8 cellular contexts compared by ENCODE assay signal in the genomic region with DNA sequence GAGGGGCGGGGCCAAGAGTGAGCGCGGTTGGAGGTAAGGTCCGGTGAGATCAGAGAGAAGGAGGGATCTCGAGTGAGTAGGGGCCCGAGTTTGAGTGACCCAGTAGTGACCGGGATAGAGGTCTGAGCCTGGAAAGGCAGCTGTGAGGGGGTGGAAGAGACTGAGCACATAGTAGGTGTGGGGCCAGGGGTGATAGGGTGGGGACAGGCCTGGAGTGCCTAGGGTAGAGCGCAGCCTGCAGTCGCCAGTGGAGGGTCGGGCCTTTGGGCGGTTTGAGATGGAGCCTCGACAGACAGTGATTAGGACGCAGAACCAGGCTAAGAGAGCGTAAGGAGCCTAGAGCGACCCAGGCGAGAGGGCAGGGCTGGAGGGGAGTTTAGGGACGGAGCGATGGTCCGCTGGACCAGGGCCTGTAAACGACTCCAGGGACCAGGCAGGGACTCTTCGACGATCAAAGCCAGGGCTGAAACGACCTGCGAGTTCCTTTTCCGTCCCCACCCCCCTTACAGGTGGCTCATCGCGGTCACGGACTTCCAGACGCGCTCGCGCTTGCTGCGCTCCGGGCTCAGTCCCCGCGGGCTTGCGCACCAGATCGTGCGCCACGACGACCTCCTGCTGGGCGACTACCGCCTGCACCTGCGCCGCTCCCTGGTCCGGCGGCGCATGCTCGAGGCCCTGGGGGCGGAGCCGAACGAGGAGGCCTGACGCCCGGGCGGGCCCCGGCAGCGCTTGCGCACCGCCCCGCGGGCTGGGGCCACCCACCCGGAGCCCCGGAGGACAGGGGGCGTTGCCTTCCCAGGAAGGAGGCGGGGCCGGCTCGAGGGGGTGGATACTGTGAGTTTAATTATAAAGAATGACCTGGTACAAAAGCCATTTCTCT. TPM values are rescaled to one million over a fixed set of nuclear protein-coding genes. Genes with fewer than 3 reads are reported as not detected.
DNase-seq lines count a peak whose midpoint lies in the region; ATAC-seq, FAIRE-seq and TF ChIP-seq lines count a peak whose summit lies in the region.

No MANE protein-coding gene starts in this region.

- H3K27ac Mint-ChIP-seq in naive thymus-derived CD8-positive, alpha-beta T cell: peak overlapping the region; percentile 35 to 99 (median 93)
- peak overlapping the region; percentile 86 for H3K27ac Mint-ChIP-seq in stimulated activated naive CD8-positive, alpha-beta T cell treated with anti-CD3 and anti-CD28 coated beads, Interleukin-15, Interleukin-2, amounts not matched to agents 100 ng/mL and 50 ng/mL, for 24 hours

- POLR2A ChIA-PET in naive thymus-derived CD8-positive, alpha-beta T cell (lab: Charles Lee): interaction anchor here (0.7 to 1.2 kb wide), 3 partner anchors 9 to 259 kb away, joined by 3 to 7 read pairs (median 3); no protein-coding TSS in a partner anchor

- ATAC-seq in esophagus mucosa: peak; percentile 54
- ATAC-seq in naive thymus-derived CD8-positive, alpha-beta T cell: peak; percentile 38 to 69
- no peak for ATAC-seq in GM21390 (IDR thresholded peaks at IDR 0.05; ENCODE audit: unreplicated experiment)

- H3K4me1 Mint-ChIP-seq in naive thymus-derived CD8-positive, alpha-beta T cell: peaks cover 14 to 23% (median 17%) of the 10 kb centered on the region in 4 donors
- peaks cover 18% of the 10 kb centered on the region for H3K4me1 Mint-ChIP-seq in stimulated activated naive CD8-positive, alpha-beta T cell treated with anti-CD3 and anti-CD28 coated beads, Interleukin-15, Interleukin-2, amounts not matched to agents 100 ng/mL and 50 ng/mL, for 24 hours (ENCODE audit: low read depth)

- DNase-seq in EH (ENCODE audit: low read depth) (peak; percentile 79), NCI-H2196 (lab: John Stamatoyannopoulos, UW; ENCODE audit: unreplicated experiment) (peak; percentile 98), GM12891 (ENCODE audit: insufficient read length, low spot score) (no peak)
- DNase-seq in activated CD8-positive, alpha-beta memory T cell treated with anti-CD3 and anti-CD28 coated beads for 48 hours (ENCODE audit: low read depth in 2 of 3, low spot score in 2 of 3): peak; percentile 18 to 70 (median 40)
- peak; percentile 32 to 88 (median 78) for DNase-seq in naive thymus-derived CD8-positive, alpha-beta T cell

- no peak for FAIRE-seq in GM12891 (lab: Jason Lieb, UNC)

- H3K4me3 Mint-ChIP-seq in naive thymus-derived CD8-positive, alpha-beta T cell: peak overlapping the region; percentile 83 to 94 (median 86)
- H3K4me3 Mint-ChIP-seq in stimulated activated naive CD8-positive, alpha-beta T cell treated with anti-CD3 and anti-CD28 coated beads, Interleukin-15, Interleukin-2, amounts not matched to agents 100 ng/mL and 50 ng/mL, for 24 hours: peak overlapping the region; percentile 83

- no peak for TF ChIP-seq POLR2A in GM12891 (IDR thresholded peaks at IDR 0.05; ENCODE audit: low read depth, low read length)

- H3K36me3 Mint-ChIP-seq in naive thymus-derived CD8-positive, alpha-beta T cell: peaks cover 0 to 9% (median 3%) of the 10 kb centered on the region in 3 donors
- H3K36me3 Mint-ChIP-seq in stimulated activated naive CD8-positive, alpha-beta T cell treated with anti-CD3 and anti-CD28 coated beads, Interleukin-15, Interleukin-2, amounts not matched to agents 100 ng/mL and 50 ng/mL, for 24 hours (ENCODE audit: low read depth): no peaks in the 10 kb centered on the region

- peaks cover 35 to 85% (median 58%) of the 10 kb centered on the region in 5 donors for H3K27me3 Mint-ChIP-seq in naive thymus-derived CD8-positive, alpha-beta T cell
- peaks cover 63% of the 10 kb centered on the region for H3K27me3 Mint-ChIP-seq in stimulated activated naive CD8-positive, alpha-beta T cell treated with anti-CD3 and anti-CD28 coated beads, Interleukin-15, Interleukin-2, amounts not matched to agents 100 ng/mL and 50 ng/mL, for 24 hours

- H3K9me3 Mint-ChIP-seq in naive thymus-derived CD8-positive, alpha-beta T cell: peaks cover 0 to 36% (median 9%) of the 10 kb centered on the region in 9 donors
- H3K9me3 Mint-ChIP-seq in stimulated activated naive CD8-positive, alpha-beta T cell treated with anti-CD3 and anti-CD28 coated beads, Interleukin-15, Interleukin-2, amounts not matched to agents 100 ng/mL and 50 ng/mL, for 24 hours: peaks cover 6% of the 10 kb centered on the region

TF ChIP-seq in GM12891, 5 proteins besides CTCF, POLR2A, EP300 and RAD21:
- TF ChIP-seq TAF1 (IDR thresholded peaks at IDR 0.05; ENCODE audit: low read depth, low read length) (no peak), SPI1 (IDR thresholded peaks at IDR 0.05; ENCODE audit: low read depth, low read length) (no peak), POU2F2 (IDR thresholded peaks at IDR 0.05; ENCODE audit: low read depth, low read length) (no peak), PAX5 (IDR thresholded peaks at IDR 0.05; ENCODE audit: insufficient read depth, low read length, severe bottlenecking) (no peak), POLR2AphosphoS5 (IDR thresholded peaks at IDR 0.05; ENCODE audit: low read depth, low read length) (no peak)

RNA-seq across cellular contexts. Expression of gene C19orf81, which starts 9.4 kb away (rescaled TPM):
- not detected for total RNA-seq in esophagus mucosa
- 1 to 10 TPM; 1.9 to 2.4 TPM for total RNA-seq in naive thymus-derived CD8-positive, alpha-beta T cell
- polyA plus RNA-seq in naive thymus-derived CD8-positive, alpha-beta T cell: 1 to 10 TPM; 1.2 to 5.3 (median 1.8) TPM
- polyA plus RNA-seq in GM12891 (2012; ENCODE audit: low read depth, missing spikeins): not detected

RNA-seq across cellular contexts. Expression of gene SYT3, which starts 19.0 kb away (rescaled TPM):
- total RNA-seq in esophagus mucosa: not detected
- total RNA-seq in naive thymus-derived CD8-positive, alpha-beta T cell: 1 to 10 TPM; 2.7 TPM
- polyA plus RNA-seq in naive thymus-derived CD8-positive, alpha-beta T cell: 1 to 10 TPM in 1 of 3 donors, under 1 TPM in 2; 0.51 to 1.7 (median 0.51) TPM
- not detected for polyA plus RNA-seq in GM12891 (2012; ENCODE audit: low read depth, missing spikeins)
